1 cellular context compared by ENCODE assay signal in genomic region chr16:83701494-83701893, GRCh38.
TF ChIP-seq lines count a peak whose summit lies in the region.

No MANE protein-coding gene starts in this region.

TF ChIP-seq in H1, 55 proteins besides CTCF, POLR2A, EP300 and RAD21 (continued from another document):
- TF ChIP-seq MAX (IDR thresholded peaks at IDR 0.05) = 0 out of 2 replicates have a peak, but pooled peaks have one; percentile 14
- TF ChIP-seq BRCA1 (IDR thresholded peaks at IDR 0.05; ENCODE audit: low read depth, low read length) = no peak
- TF ChIP-seq JUN (IDR thresholded peaks at IDR 0.05; ENCODE audit: low read depth, low read length) = no peak
- peak; percentile 49; the same call in 1 of the 2 replicates for TF ChIP-seq TEAD4 (IDR thresholded peaks at IDR 0.05; ENCODE audit: low read depth, low read length)
- peak; percentile 42 for TF ChIP-seq SAP30 (IDR thresholded peaks at IDR 0.05; ENCODE audit: insufficient read depth, insufficient replicate concordance, low read length)
- TF ChIP-seq KDM5A (IDR thresholded peaks at IDR 0.05; ENCODE audit: low read length) = no peak
- no peak for TF ChIP-seq FOSL1 (IDR thresholded peaks at IDR 0.05; ENCODE audit: insufficient read depth, low read depth, low read length)
